Comparison of ENCODE assay signal across 15 cellular contexts in genomic region chr5:52743529-52743928, GRCh38. TPM values are rescaled to one million over a fixed set of nuclear protein-coding genes. Genes with fewer than 3 reads are reported as not detected.
A peak's percentile ranks its signal among the peaks of the same experiment; 100 is the strongest.
DNase-seq lines count a peak whose midpoint lies in the region; ATAC-seq and TF ChIP-seq lines count a peak whose summit lies in the region.
"Had no signal": no experiment of that assay in that cellular context is flagged by ENCODE, and none has a peak within 500 bp of the region (broad histone marks: within the 10 kb centered on the region; RNA-seq: fewer than 3 reads in every experiment).

No MANE protein-coding gene starts in this region.

- H3K27me3 ChIP-seq in IMR-90 (ENCODE audit: control insufficient read depth, insufficient read depth, low read length) (no peaks in the 10 kb centered on the region), brain microvascular endothelial cell (replicated peaks) (no peaks in the 10 kb centered on the region), smooth muscle cell (ENCODE audit: low read depth) (no peaks in the 10 kb centered on the region)

- H3K9ac ChIP-seq in IMR-90 (ENCODE audit: low read depth, low read length) = no peak overlapping the region
- no peak overlapping the region for H3K9ac ChIP-seq in smooth muscle cell (ENCODE audit: low read depth)

- TF ChIP-seq RAD21 in IMR-90 (IDR thresholded peaks at IDR 0.05; ENCODE audit: low read length) = no peak

- no peak overlapping the region for H3K27ac Mint-ChIP-seq in activated CD4-positive, alpha-beta T cell treated with anti-CD3 and anti-CD28 coated beads for 36 hours

- no peak overlapping the region for H4K5ac ChIP-seq in IMR-90 (ENCODE audit: low read depth, low read length)

- CTCF ChIA-PET in activated CD4-positive, alpha-beta T cell treated with anti-CD3 and anti-CD28 coated beads for 36 hours (lab: Charles Lee) = interaction anchor here (0.9 kb wide), 1 partner anchor 52 kb away, joined by 3 read pairs; no protein-coding TSS in a partner anchor
- CTCF ChIA-PET in IMR-90 (lab: Yijun Ruan, JAX) = interaction anchor here (0.6 kb wide), 1 partner anchor 82 kb away, joined by 3 read pairs; no protein-coding TSS in a partner anchor

- H4K91ac ChIP-seq in IMR-90 (ENCODE audit: insufficient read depth, low read depth, low read length) = no peak overlapping the region

- no peaks in the 10 kb centered on the region for H3K79me1 ChIP-seq in IMR-90 (ENCODE audit: low read depth in 1 of 2, low read length in 2 of 2)

- H2BK20ac ChIP-seq in IMR-90 (ENCODE audit: low read depth, low read length) = no peak overlapping the region

- no peaks in the 10 kb centered on the region for H3K36me3 ChIP-seq in IMR-90 (ENCODE audit: control insufficient read depth, insufficient read depth, low read length)
- H3K36me3 ChIP-seq in brain microvascular endothelial cell (replicated peaks) = no peaks in the 10 kb centered on the region
- no peaks in the 10 kb centered on the region for H3K36me3 ChIP-seq in smooth muscle cell (ENCODE audit: low read depth)

- H3K9me1 ChIP-seq in IMR-90 (ENCODE audit: insufficient read depth, low read length) = no peaks in the 10 kb centered on the region

- dilution Hi-C loops in IMR-90 (cut with HindIII; ENCODE audit: low sequenced_read_pairs, unreplicated experiment) = no loop called here

- H3K9me3 Mint-ChIP-seq in activated CD4-positive, alpha-beta T cell treated with anti-CD3 and anti-CD28 coated beads for 36 hours (ENCODE audit: low read depth) = no peaks in the 10 kb centered on the region

- H4K20me1 ChIP-seq in IMR-90 (ENCODE audit: insufficient read depth, low read length) (no peaks in the 10 kb centered on the region), smooth muscle cell (ENCODE audit: low read depth) (no peaks in the 10 kb centered on the region)

- no peak overlapping the region for H2AK9ac ChIP-seq in IMR-90 (replicated peaks; ENCODE audit: low read depth, low read length, poor library complexity)

- intact Hi-C loops in activated CD4-positive, alpha-beta T cell treated with anti-CD3 and anti-CD28 coated beads for 36 hours (cut with DNase I, micrococcal nuclease) = loop anchor here in 1 of 2 experiments (1.0 kb wide), 1 partner anchor 18 kb away; no protein-coding TSS in a partner anchor
- intact Hi-C loops in IMR-90 (cut with micrococcal nuclease) = no loop called here

- H3K9me3 ChIP-seq in IMR-90 (ENCODE audit: control insufficient read depth, insufficient read depth, low read length) = no peaks in the 10 kb centered on the region
- H3K9me3 ChIP-seq in smooth muscle cell (replicated peaks; ENCODE audit: low read depth) = no peaks in the 10 kb centered on the region

- no peak overlapping the region for H2AFZ ChIP-seq in IMR-90 (replicated peaks; ENCODE audit: low read length, poor library complexity)
- peak overlapping the region; percentile 11 for H2AFZ ChIP-seq in smooth muscle cell (ENCODE audit: low read depth)

- no TSS peak for BruUV-seq in IMR-90 (replicated peaks; lab: Mats Ljungman, UMichigan)

- H3K27ac ChIP-seq in IMR-90 (ENCODE audit: insufficient read depth, low read length) = no peak overlapping the region
- H3K27ac ChIP-seq in brain microvascular endothelial cell = peak overlapping the region; percentile 66
- peak overlapping the region; percentile 54 for H3K27ac ChIP-seq in smooth muscle cell (ENCODE audit: low read depth)

- no peaks in the 10 kb centered on the region for H3K79me2 ChIP-seq in smooth muscle cell (ENCODE audit: low read depth)

- H2AK5ac ChIP-seq in IMR-90 (ENCODE audit: low read depth, low read length) = no peak overlapping the region

- H3K4me3 Mint-ChIP-seq in activated CD4-positive, alpha-beta T cell treated with anti-CD3 and anti-CD28 coated beads for 36 hours = no peak overlapping the region

- H3F3A ChIP-seq in smooth muscle cell (ENCODE audit: low read depth) = peaks cover 7% of the 10 kb centered on the region

- H3K4me1 Mint-ChIP-seq in activated CD4-positive, alpha-beta T cell treated with anti-CD3 and anti-CD28 coated beads for 36 hours = peaks cover 43% of the 10 kb centered on the region

- no peak for DNase-seq in activated CD4-positive, alpha-beta T cell treated with anti-CD3 and anti-CD28 coated beads for 36 hours
- no peak for DNase-seq in activated CD4-positive, alpha-beta T cell treated with anti-CD3 and anti-CD28 coated beads for 1 hour
- DNase-seq in IMR-90 (no peak), brain microvascular endothelial cell (no peak), smooth muscle cell (lab: John Stamatoyannopoulos, UW; ENCODE audit: unreplicated experiment) (no peak), GM19238 (ENCODE audit: insufficient read length, low spot score) (no peak)
- DNase-seq: caudate nucleus, COR-L47, NCI-H1417, nucleus accumbens, T-helper 9 cell had no signal

- no peak overlapping the region for H2BK15ac ChIP-seq in IMR-90 (ENCODE audit: low read depth, low read length)

- no peak overlapping the region for H3K56ac ChIP-seq in IMR-90 (ENCODE audit: extremely low read depth, insufficient read depth, low read length)

- POLR2A ChIA-PET in activated CD4-positive, alpha-beta T cell treated with anti-CD3 and anti-CD28 coated beads for 36 hours (lab: Charles Lee) = no interaction called here
- POLR2A ChIA-PET in IMR-90 (lab: Charles Lee; ENCODE audit: unreplicated experiment) = no interaction called here

- no peaks in the 10 kb centered on the region for H3K36me3 Mint-ChIP-seq in activated CD4-positive, alpha-beta T cell treated with anti-CD3 and anti-CD28 coated beads for 36 hours (ENCODE audit: low read depth)

- in situ Hi-C loops in IMR-90 (cut with MboI; ENCODE audit: low sequenced_read_pairs) (no loop called here), brain microvascular endothelial cell (cut with HindIII; ENCODE audit: low pct_ligation_motif_present, low sequenced_read_pairs) (no loop called here)

- H3K4me3 ChIP-seq in IMR-90 (ENCODE audit: insufficient read depth, low read depth, low read length) = no peak overlapping the region
- no peak overlapping the region for H3K4me3 ChIP-seq in brain microvascular endothelial cell (ENCODE audit: low read depth, low read length)
- H3K4me3 ChIP-seq in smooth muscle cell = no peak overlapping the region
- H3K4me3 ChIP-seq: K562 had no signal

- no peak overlapping the region for H2BK120ac ChIP-seq in IMR-90 (ENCODE audit: low read depth, low read length)

- no peaks in the 10 kb centered on the region for H3K27me3 Mint-ChIP-seq in activated CD4-positive, alpha-beta T cell treated with anti-CD3 and anti-CD28 coated beads for 36 hours

- no peak for TF ChIP-seq CTCF in IMR-90 (conservative IDR thresholded peaks at IDR 0.05; ENCODE audit: low read depth, low read length)
- no peak for TF ChIP-seq CTCF in brain microvascular endothelial cell (IDR thresholded peaks at IDR 0.05; ENCODE audit: low read depth, low read length, missing control alignments)
- no peak for TF ChIP-seq CTCF in smooth muscle cell (IDR thresholded peaks at IDR 0.05; ENCODE audit: borderline replicate concordance, insufficient read depth, poor library complexity, severe bottlenecking)

- no peak overlapping the region for H3K18ac ChIP-seq in IMR-90 (ENCODE audit: low read depth, low read length)

- no peak overlapping the region for H3K4ac ChIP-seq in IMR-90 (ENCODE audit: low read depth, low read length)

- ATAC-seq in activated CD4-positive, alpha-beta T cell treated with anti-CD3 and anti-CD28 coated beads for 36 hours = peak; percentile 28
- ATAC-seq in IMR-90 (ENCODE audit: low read depth) (no peak; the same call in 1 of the 2 replicates), HG02623 (IDR thresholded peaks at IDR 0.05; ENCODE audit: unreplicated experiment) (no peak), HG03108 (IDR thresholded peaks at IDR 0.05; ENCODE audit: unreplicated experiment) (no peak)
- ATAC-seq: K562 had no signal

- no peak overlapping the region for H3K23ac ChIP-seq in IMR-90 (ENCODE audit: low read depth, low read length)

- 0 out of 2 replicates have a peak overlapping the region, but pooled peaks have one; percentile 14 for H3K14ac ChIP-seq in IMR-90 (replicated peaks; ENCODE audit: low read depth, low read length)

- no peak overlapping the region for H4K8ac ChIP-seq in IMR-90 (ENCODE audit: low read depth in 2 of 2, low read length in 2 of 2)

- H3K4me2 ChIP-seq in IMR-90 (ENCODE audit: low read depth, low read length) = no peak overlapping the region
- peak overlapping the region; percentile 34 for H3K4me2 ChIP-seq in smooth muscle cell

- TF ChIP-seq POLR2A in IMR-90 (IDR thresholded peaks at IDR 0.05; ENCODE audit: low read depth, low read length) = no peak

- WGBS in IMR-90 (ENCODE audit: extremely low coverage in 2 of 2, insufficient read length in 1 of 2), 2 experiments = no CpG with 5 or more reads among the region's 3 CpGs
- WGBS in smooth muscle cell (ENCODE audit: low lambda C conversion rate) = 76% methylated on average over 3 of the region's 3 CpGs

- no peak overlapping the region for H2BK5ac ChIP-seq in IMR-90 (ENCODE audit: low read depth, low read length, poor library complexity, severe bottlenecking)

- peaks cover 11% of the 10 kb centered on the region for H3K4me1 ChIP-seq in IMR-90 (ENCODE audit: control insufficient read depth, insufficient read depth, low read length)
- H3K4me1 ChIP-seq in smooth muscle cell (ENCODE audit: low read depth) = peaks cover 7% of the 10 kb centered on the region

TF ChIP-seq in IMR-90, 13 proteins besides CTCF, POLR2A, EP300 and RAD21 (continues in another document):
- TF ChIP-seq RFX5 (IDR thresholded peaks at IDR 0.05; ENCODE audit: low read depth, low read length) = no peak

RNA-seq across cellular contexts. Expression of gene ITGA1, which starts 44.2 kb away (rescaled TPM):
- 1 to 10 TPM; 1.9 to 3.9 TPM for total RNA-seq in activated CD4-positive, alpha-beta T cell treated with anti-CD3 and anti-CD28 coated beads for 36 hours
- total RNA-seq in IMR-90 (2012; rRNA removed) (74.4 and 95.2 TPM in 2 replicates), smooth muscle cell (202 and 250 TPM in 2 replicates)
- polyA plus RNA-seq in IMR-90 (2012; rRNA removed) (17.5 and 22.3 TPM in 2 replicates), smooth muscle cell (62.6 and 85.2 TPM in 2 replicates)
- polyA plus RNA-seq in IMR-90 (2012; cell fraction: cytosol; rRNA removed) = 4.4 and 10.5 TPM in 2 replicates
- 5.5 and 36.2 TPM in 2 replicates for polyA plus RNA-seq in IMR-90 (2012; cell fraction: nucleus; rRNA removed; ENCODE audit: low replicate concordance)
- total RNA-seq: G401 had no signal
- polyA plus RNA-seq: K562 had no signal

RNA-seq across cellular contexts. Expression of gene PELO, which starts 44.2 kb away (rescaled TPM):
- 10 to 100 TPM; 12.8 to 17.3 TPM for total RNA-seq in activated CD4-positive, alpha-beta T cell treated with anti-CD3 and anti-CD28 coated beads for 36 hours
- 48.9 and 49.7 TPM in 2 replicates for total RNA-seq in IMR-90 (2012; rRNA removed)
- polyA plus RNA-seq in IMR-90 (2012; rRNA removed) = 42.4 and 43.7 TPM in 2 replicates
- polyA plus RNA-seq in IMR-90 (2012; cell fraction: cytosol; rRNA removed) = 34.3 and 38.4 TPM in 2 replicates
- 32.6 and 34.9 TPM in 2 replicates for polyA plus RNA-seq in IMR-90 (2012; cell fraction: nucleus; rRNA removed; ENCODE audit: low replicate concordance)
- 37.0 and 41.3 TPM in 2 replicates for total RNA-seq in smooth muscle cell
- polyA plus RNA-seq in smooth muscle cell = 66.1 and 88.2 TPM in 2 replicates

Comparison
In these comparisons a context has a peak if more than half of its experiments do, and no peak if none do; other contexts are left out.
1. RNA of gene ITGA1, which starts 44.2 kb away (total RNA-seq): 202 to 250 TPM in smooth muscle cell and 74.4 to 95.2 TPM in IMR-90; 1.9 to 3.9 TPM in activated CD4-positive, alpha-beta T cell treated with anti-CD3 and anti-CD28 coated beads for 36 hours; every median in the first group is over 10 times any median in the second.